Comparison of ENCODE assay signal across 8 cellular contexts in the genomic region with DNA sequence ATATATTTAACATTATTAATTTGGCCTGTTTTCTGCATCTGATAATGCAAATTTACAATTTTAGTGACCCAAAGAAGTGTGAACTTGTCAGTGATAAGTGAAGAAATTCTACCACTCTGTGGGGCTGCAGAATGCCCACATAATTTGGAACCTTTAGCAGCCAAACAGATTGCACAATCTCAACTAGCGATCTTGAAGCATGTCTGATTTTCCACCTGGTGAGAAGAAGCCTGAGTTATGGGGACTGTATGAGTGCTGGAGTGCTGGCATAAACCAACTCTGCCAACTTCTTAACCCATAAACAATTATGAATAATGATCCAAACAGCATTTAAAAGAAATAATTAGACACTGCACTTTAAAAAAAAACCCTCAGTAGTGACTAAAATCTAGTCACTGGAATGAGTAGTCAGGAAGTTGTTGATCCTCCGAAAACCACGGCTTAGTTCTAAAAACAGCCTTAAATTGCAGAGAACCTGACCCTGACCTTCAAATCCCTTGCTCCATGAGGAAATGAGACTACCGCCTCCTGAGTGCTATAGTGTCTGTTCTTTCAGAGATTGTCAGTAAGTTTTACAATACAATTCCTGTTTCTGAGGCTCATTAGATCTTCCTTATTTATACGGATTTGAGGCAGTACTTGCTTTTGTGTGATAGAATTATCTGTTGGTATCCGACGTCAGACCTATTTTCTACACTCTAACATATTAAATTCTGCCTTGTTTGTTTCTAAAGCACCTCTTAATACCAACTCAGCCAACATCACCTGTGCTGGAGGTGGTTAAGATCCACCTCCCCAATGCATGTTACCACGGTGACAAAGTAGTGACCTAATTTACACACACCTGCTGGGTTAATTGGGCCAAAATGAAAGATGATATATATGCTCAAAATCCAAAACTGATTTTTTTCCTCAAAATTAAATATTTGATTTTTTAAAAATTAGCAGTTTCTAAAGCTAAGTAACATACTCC.
DNase-seq lines count a peak whose midpoint lies in the region; ATAC-seq and TF ChIP-seq lines count a peak whose summit lies in the region.

No MANE protein-coding gene starts in this region.

- DNase-seq in NCI-H1417 treated with DMSO at 0.1 percent for 48 hours (lab: John Stamatoyannopoulos, UW) (peak; percentile 77), cerebellar cortex (ENCODE audit: low spot score) (peak; percentile 81), stomach (no peak), tibial artery (no peak)
- no peak for DNase-seq in activated CD8-positive, alpha-beta memory T cell treated with anti-CD3 and anti-CD28 coated beads, Interleukin-2, amount 50 U/mL, for 48 hours
- DNase-seq in activated T-helper 2 cell treated with anti-CD3 and anti-CD28 coated beads, Interferon-gamma antibody, Interleukin-2, Interleukin-4, amounts not matched to agents 10 μg/mL and 5 μg/mL and 100 μg/mL, durations not matched to agents 14 hours and 24 hours and 36 hours (ENCODE audit: low spot score), result no peak

- H3K4me3 Mint-ChIP-seq in activated T-helper 2 cell treated with anti-CD3 and anti-CD28 coated beads, Interferon-gamma antibody, Interleukin-2, Interleukin-4, amounts not matched to agents 10 μg/mL and 5 μg/mL and 100 μg/mL, durations not matched to agents 14 hours and 24 hours and 36 hours (ENCODE audit: low read depth), result no peak overlapping the region

- TF ChIP-seq EP300 in stomach (IDR thresholded peaks at IDR 0.05), result no peak

- no peaks in the 10 kb centered on the region for H3K27me3 ChIP-seq in stomach
- no peaks in the 10 kb centered on the region for H3K27me3 ChIP-seq in tibial artery

- no peak overlapping the region for H3K27ac Mint-ChIP-seq in activated T-helper 2 cell treated with anti-CD3 and anti-CD28 coated beads, Interferon-gamma antibody, Interleukin-2, Interleukin-4, amounts not matched to agents 10 μg/mL and 5 μg/mL and 100 μg/mL, durations not matched to agents 14 hours and 24 hours and 36 hours

- H3K4me1 ChIP-seq in stomach, result peaks cover 0 to 53% (median 36%) of the 10 kb centered on the region in 4 donors
- peaks cover 0 to 31% (median 8%) of the 10 kb centered on the region in 4 donors for H3K4me1 ChIP-seq in tibial artery

- ATAC-seq in GM18519 (IDR thresholded peaks at IDR 0.05; ENCODE audit: low FRiP score, unreplicated experiment) (peak; percentile 83), HG02610 (IDR thresholded peaks at IDR 0.05; ENCODE audit: unreplicated experiment) (peak; percentile 91)

- H3K9me3 Mint-ChIP-seq in activated T-helper 2 cell treated with anti-CD3 and anti-CD28 coated beads, Interferon-gamma antibody, Interleukin-2, Interleukin-4, amounts not matched to agents 10 μg/mL and 5 μg/mL and 100 μg/mL, durations not matched to agents 14 hours and 24 hours and 36 hours, result no peaks in the 10 kb centered on the region

- no peaks in the 10 kb centered on the region for H3K36me3 Mint-ChIP-seq in activated T-helper 2 cell treated with anti-CD3 and anti-CD28 coated beads, Interferon-gamma antibody, Interleukin-2, Interleukin-4, amounts not matched to agents 10 μg/mL and 5 μg/mL and 100 μg/mL, durations not matched to agents 14 hours and 24 hours and 36 hours (ENCODE audit: low read depth)

- no peaks in the 10 kb centered on the region for H3K27me3 Mint-ChIP-seq in activated T-helper 2 cell treated with anti-CD3 and anti-CD28 coated beads, Interferon-gamma antibody, Interleukin-2, Interleukin-4, amounts not matched to agents 10 μg/mL and 5 μg/mL and 100 μg/mL, durations not matched to agents 14 hours and 24 hours and 36 hours (ENCODE audit: low read depth)

- WGBS in stomach, 5 donors, result 42 to 58% (median 55%) methylated on average over 8 of the region's 8 CpGs

- intact Hi-C loops in stomach (cut with DNase I; ENCODE audit: low total_unique reads) (no loop called here), tibial artery (cut with DNase I; ENCODE audit: low total_unique reads) (no loop called here)
- intact Hi-C loops in activated T-helper 2 cell treated with anti-CD3 and anti-CD28 coated beads, Interferon-gamma antibody, Interleukin-2, Interleukin-4, amounts not matched to agents 10 μg/mL and 5 μg/mL and 100 μg/mL, durations not matched to agents 14 hours and 24 hours and 36 hours (cut with micrococcal nuclease), result no loop called here

- no peaks in the 10 kb centered on the region for H3K36me3 ChIP-seq in stomach
- no peaks in the 10 kb centered on the region for H3K36me3 ChIP-seq in tibial artery

- H3K9me3 ChIP-seq in stomach, result no peaks in the 10 kb centered on the region
- H3K9me3 ChIP-seq in tibial artery, result no peaks in the 10 kb centered on the region

- TF ChIP-seq CTCF in stomach (IDR thresholded peaks at IDR 0.05) (no peak), tibial artery (IDR thresholded peaks at IDR 0.05) (no peak)

- H3K4me1 Mint-ChIP-seq in activated T-helper 2 cell treated with anti-CD3 and anti-CD28 coated beads, Interferon-gamma antibody, Interleukin-2, Interleukin-4, amounts not matched to agents 10 μg/mL and 5 μg/mL and 100 μg/mL, durations not matched to agents 14 hours and 24 hours and 36 hours (ENCODE audit: low read depth), result peaks cover 12% of the 10 kb centered on the region

- H3K27ac ChIP-seq in stomach, result peak overlapping the region in 4 of 5 donors; percentile 10 to 51 (median 41)
- no peak overlapping the region for H3K27ac ChIP-seq in tibial artery

- TF ChIP-seq POLR2A in stomach (IDR thresholded peaks at IDR 0.05), result no peak

- H3K4me3 ChIP-seq in stomach (no peak overlapping the region), tibial artery (no peak overlapping the region)

Comparison
In these comparisons a context has a peak if more than half of its experiments do, and no peak if none do; other contexts are left out.
1. DNase-seq: peak in NCI-H1417 treated with DMSO at 0.1 percent for 48 hours (single experiment) and cerebellar cortex (single experiment); none in stomach (single experiment), activated CD8-positive, alpha-beta memory T cell treated with anti-CD3 and anti-CD28 coated beads, Interleukin-2, amount 50 U/mL, for 48 hours (single experiment), activated T-helper 2 cell treated with anti-CD3 and anti-CD28 coated beads, Interferon-gamma antibody, Interleukin-2, Interleukin-4, amounts not matched to agents 10 μg/mL and 5 μg/mL and 100 μg/mL, durations not matched to agents 14 hours and 24 hours and 36 hours (single experiment) and tibial artery (0 of 2).
2. H3K27ac ChIP-seq: peak in stomach (4 of 5); none in tibial artery (0 of 2).